Comparison of ENCODE assay signal across 9 cellular contexts in genomic region chr22:38271101-38271500, GRCh38. TPM values are rescaled to one million over a fixed set of nuclear protein-coding genes. Genes with fewer than 3 reads are reported as not detected.
DNase-seq lines count a peak whose midpoint lies in the region; ATAC-seq and TF ChIP-seq lines count a peak whose summit lies in the region.
"Had no signal": no experiment of that assay in that cellular context is flagged by ENCODE, and none has a peak within 500 bp of the region (broad histone marks: within the 10 kb centered on the region; RNA-seq: fewer than 3 reads in every experiment).

No MANE protein-coding gene starts in this region.

- H3K79me2 ChIP-seq in KMS-11 (ENCODE audit: insufficient read depth, low read depth) (0 out of 2 replicates have a peak, but pooled peaks cover 5% of the 10 kb centered on the region), neural cell (replicated peaks; ENCODE audit: insufficient read depth, low read length) (peaks cover 43% of the 10 kb centered on the region)

- peaks cover 16% of the 10 kb centered on the region for H3K4me1 ChIP-seq in KMS-11 (ENCODE audit: low read depth, poor library complexity, severe bottlenecking)
- peaks cover 31% of the 10 kb centered on the region for H3K4me1 ChIP-seq in colonic mucosa
- peaks cover 17% of the 10 kb centered on the region for H3K4me1 ChIP-seq in mucosa of descending colon (ENCODE audit: low read depth)

- H3K4me3 ChIP-seq in AG09309 (ENCODE audit: control insufficient read depth, low read depth, low read length) (peak overlapping the region; percentile 18), KMS-11 (IDR thresholded peaks at IDR 0.05; ENCODE audit: insufficient read depth, low read depth, low read length) (no peak overlapping the region), colonic mucosa (no peak overlapping the region), neural cell (ENCODE audit: low read length) (peak overlapping the region; percentile 96), mucosa of descending colon (no peak overlapping the region)

- H2AFZ ChIP-seq in KMS-11 (ENCODE audit: low read depth) (no peak overlapping the region), neural cell (ENCODE audit: low read depth, low read length) (no peak overlapping the region)

- POLR2A ChIA-PET in GM10248 (lab: Yijun Ruan, JAX) = no interaction called here

- H3K9ac ChIP-seq in KMS-11 (no peak overlapping the region), colonic mucosa (ENCODE audit: low read depth in 2 of 2, low read length in 2 of 2) (peak overlapping the region; percentile 82 to 97), neural cell (ENCODE audit: low read length) (peak overlapping the region; percentile 88)

- intact Hi-C loops in colonic mucosa (cut with DNase I) = loop anchor here (5.0 kb wide), 1 partner anchor 41 kb away; no protein-coding TSS in a partner anchor
- intact Hi-C loops in mucosa of descending colon (cut with DNase I, micrococcal nuclease) = no loop called here

- no peak for TF ChIP-seq EP300 in neural cell (conservative IDR thresholded peaks at IDR 0.05; ENCODE audit: poor library complexity, severe bottlenecking)

- H3K27ac ChIP-seq in KMS-11 = no peak overlapping the region
- no peak overlapping the region for H3K27ac ChIP-seq in colonic mucosa
- H3K27ac ChIP-seq in neural cell (ENCODE audit: low read length) = no peak overlapping the region

- no peaks in the 10 kb centered on the region for H3K9me2 ChIP-seq in neural cell (ENCODE audit: insufficient read depth, low read length)

- H3K27me3 ChIP-seq in KMS-11 (ENCODE audit: insufficient read depth, low read depth) = no peaks in the 10 kb centered on the region
- H3K27me3 ChIP-seq in colonic mucosa = no peaks in the 10 kb centered on the region
- H3K27me3 ChIP-seq in neural cell (ENCODE audit: insufficient read depth, low read depth, low read length) = no peaks in the 10 kb centered on the region

- TF ChIP-seq RAD21 in neural cell (conservative IDR thresholded peaks at IDR 0.05) = no peak

- no peaks in the 10 kb centered on the region for H3F3A ChIP-seq in neural cell (ENCODE audit: insufficient read depth, low read length, poor library complexity, severe bottlenecking)

- DNase-seq in AG09309 (ENCODE audit: low read depth) (no peak), colonic mucosa (no peak), GM10248 (ENCODE audit: extremely low spot score) (no peak), mucosa of descending colon (no peak)
- DNase-seq: NCI-H446 had no signal

- peak overlapping the region; percentile 89; the same call in 1 of the 2 replicates for H3K4me2 ChIP-seq in KMS-11
- peak overlapping the region; percentile 56 for H3K4me2 ChIP-seq in neural cell (ENCODE audit: low read length)

- H4K20me1 ChIP-seq in KMS-11 (ENCODE audit: insufficient read depth) (no peaks in the 10 kb centered on the region), neural cell (ENCODE audit: insufficient read depth) (no peaks in the 10 kb centered on the region)

- no peak for TF ChIP-seq CTCF in AG09309 (IDR thresholded peaks at IDR 0.05; ENCODE audit: control insufficient read depth, insufficient read depth, low read depth, low read length, missing control alignments)
- no peak for TF ChIP-seq CTCF in KMS-11 (conservative IDR thresholded peaks at IDR 0.05; ENCODE audit: low read depth, low read length)
- TF ChIP-seq CTCF in colonic mucosa (IDR thresholded peaks at IDR 0.05) = no peak
- TF ChIP-seq CTCF in neural cell (IDR thresholded peaks at IDR 0.05; ENCODE audit: poor library complexity, severe bottlenecking) = no peak
- TF ChIP-seq CTCF in GM10248 (IDR thresholded peaks at IDR 0.05; ENCODE audit: control extremely low read depth, extremely low read depth, low read depth, missing control alignments) = no peak
- TF ChIP-seq CTCF in mucosa of descending colon (IDR thresholded peaks at IDR 0.05) = no peak

- no peaks in the 10 kb centered on the region for H3K9me3 ChIP-seq in colonic mucosa
- no peaks in the 10 kb centered on the region for H3K9me3 ChIP-seq in neural cell (ENCODE audit: low read length)
- H3K9me3 ChIP-seq in mucosa of descending colon = no peaks in the 10 kb centered on the region

- CTCF ChIA-PET in GM10248 (lab: Yijun Ruan, JAX) = interaction anchor here (1.1 to 3.5 kb wide), 3 partner anchors 9 to 219 kb away, joined by 4 to 7 read pairs (median 5); no protein-coding TSS in a partner anchor

- no peaks in the 10 kb centered on the region for H3K36me3 ChIP-seq in KMS-11 (ENCODE audit: insufficient read depth)
- H3K36me3 ChIP-seq in colonic mucosa = no peaks in the 10 kb centered on the region
- no peaks in the 10 kb centered on the region for H3K36me3 ChIP-seq in neural cell (ENCODE audit: insufficient read depth, low read length)
- H3K36me3 ChIP-seq in mucosa of descending colon (ENCODE audit: low read depth) = no peaks in the 10 kb centered on the region

- no peak for ATAC-seq in mucosa of descending colon
- ATAC-seq in GM21737 (IDR thresholded peaks at IDR 0.05; ENCODE audit: unreplicated experiment) = no peak
- no peak for ATAC-seq in HG02571 (IDR thresholded peaks at IDR 0.05; ENCODE audit: unreplicated experiment)

TF ChIP-seq in neural cell, 6 proteins besides CTCF, POLR2A, EP300 and RAD21:
- TF ChIP-seq MXI1 (conservative IDR thresholded peaks at IDR 0.05; ENCODE audit: poor library complexity, severe bottlenecking) (no peak), TAF1 (IDR thresholded peaks at IDR 0.05; ENCODE audit: low read depth) (no peak), POLR2AphosphoS5 (IDR thresholded peaks at IDR 0.05) (no peak), REST (IDR thresholded peaks at IDR 0.05; ENCODE audit: borderline replicate concordance) (no peak), EZH2 (IDR thresholded peaks at IDR 0.05; ENCODE audit: borderline replicate concordance, insufficient read depth, low read length, poor library complexity, severe bottlenecking) (no peak)

RNA-seq across cellular contexts. Expression of gene TMEM184B, which starts 1.7 kb away (rescaled TPM):
- total RNA-seq in colonic mucosa (10 to 100 TPM; 58.8 to 61.6 TPM), mucosa of descending colon (10 to 100 TPM; 35.9 to 63.1 (median 38.2) TPM)
- 19.7 and 29.3 TPM in 2 replicates for polyA plus RNA-seq in neural cell
- polyA minus RNA-seq in neural cell = 29.1 and 29.7 TPM in 2 replicates

RNA-seq across cellular contexts. Expression of gene CSNK1E, which starts 46.1 kb away (rescaled TPM):
- total RNA-seq in colonic mucosa (10 to 100 TPM; 97.0 to 97.2 TPM), mucosa of descending colon (100 to 1,000 TPM in 1 of 3 donors, 10 to 100 TPM in 2; 87.8 to 100 (median 89.8) TPM)
- polyA plus RNA-seq in neural cell = 230 and 254 TPM in 2 replicates
- 234 and 256 TPM in 2 replicates for polyA minus RNA-seq in neural cell

Comparison
In these comparisons a context has a peak if more than half of its experiments do, and no peak if none do; other contexts are left out.
1. H3K4me3 ChIP-seq: peak in AG09309 (single experiment) and neural cell (single experiment); none in KMS-11 (single experiment), colonic mucosa (single experiment) and mucosa of descending colon (single experiment).